1 cellular context compared by ENCODE assay signal in genomic region chr16:74745109-74745615, GRCh38.
TF ChIP-seq lines count a peak whose summit lies in the region.

No MANE protein-coding gene starts in this region.

TF ChIP-seq in GM12878, 131 proteins besides CTCF, POLR2A, EP300 and RAD21:
- TF ChIP-seq FOXK2 (IDR thresholded peaks at IDR 0.05) (no peak), LARP7 (IDR thresholded peaks at IDR 0.05) (no peak), NFXL1 (IDR thresholded peaks at IDR 0.05; ENCODE audit: borderline replicate concordance) (no peak)
